In the genomic region with DNA sequence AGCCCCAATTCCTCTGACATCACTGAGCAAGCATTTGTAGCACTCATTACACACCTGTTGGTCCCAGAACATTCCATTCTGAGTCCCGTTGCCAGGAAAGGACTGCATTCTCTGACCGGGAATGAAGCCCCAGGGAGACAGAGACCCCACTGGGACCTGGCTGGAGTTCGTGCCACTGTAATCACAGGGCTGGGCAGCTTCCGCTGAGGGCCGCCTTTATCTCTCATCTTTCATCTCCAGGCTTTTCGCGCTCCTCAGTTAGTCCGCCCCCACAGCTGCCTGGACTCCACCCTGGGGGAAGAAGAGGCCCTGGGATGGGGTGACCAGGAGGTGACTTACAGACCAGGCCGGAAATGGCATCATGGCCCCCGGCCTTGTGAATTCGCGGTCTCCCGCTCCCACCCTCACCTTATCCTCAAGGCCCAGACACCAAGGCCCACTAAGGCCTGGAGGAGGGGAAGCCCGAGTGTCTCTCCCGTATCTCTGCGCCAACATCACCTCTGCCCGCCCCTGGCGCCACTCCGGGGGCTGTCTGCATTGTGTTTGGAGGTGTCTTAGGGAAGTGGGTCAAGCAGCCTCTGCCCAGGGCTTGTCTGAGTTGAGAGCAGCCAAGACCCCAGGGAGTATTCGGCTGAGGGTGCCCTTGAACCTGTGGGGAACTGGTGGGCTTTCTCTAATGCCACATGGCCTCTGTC, we compare ENCODE assay signal across 1 cellular context.
TF ChIP-seq lines count a peak whose summit lies in the region.

No MANE protein-coding gene starts in this region.

TF ChIP-seq in H1, 55 proteins besides CTCF, POLR2A, EP300 and RAD21 (continued from another document):
- TF ChIP-seq JUN (IDR thresholded peaks at IDR 0.05; ENCODE audit: low read depth, low read length) (no peak), TBP (IDR thresholded peaks at IDR 0.05; ENCODE audit: low read depth, low read length) (no peak), GTF2F1 (IDR thresholded peaks at IDR 0.05; ENCODE audit: borderline replicate concordance, low read depth, low read length) (no peak), NANOG (IDR thresholded peaks at IDR 0.05; ENCODE audit: insufficient read depth, low read depth, low read length, poor library complexity, severe bottlenecking) (no peak), BRCA1 (IDR thresholded peaks at IDR 0.05; ENCODE audit: low read depth, low read length) (no peak), SUZ12 (IDR thresholded peaks at IDR 0.05; ENCODE audit: low read length) (no peak)
- TF ChIP-seq, protein P1, sequence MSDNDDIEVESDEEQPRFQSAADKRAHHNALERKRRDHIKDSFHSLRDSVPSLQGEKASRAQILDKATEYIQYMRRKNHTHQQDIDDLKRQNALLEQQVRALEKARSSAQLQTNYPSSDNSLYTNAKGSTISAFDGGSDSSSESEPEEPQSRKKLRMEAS (IDR thresholded peaks at IDR 0.05) = no peak
- TF ChIP-seq, protein P2, sequence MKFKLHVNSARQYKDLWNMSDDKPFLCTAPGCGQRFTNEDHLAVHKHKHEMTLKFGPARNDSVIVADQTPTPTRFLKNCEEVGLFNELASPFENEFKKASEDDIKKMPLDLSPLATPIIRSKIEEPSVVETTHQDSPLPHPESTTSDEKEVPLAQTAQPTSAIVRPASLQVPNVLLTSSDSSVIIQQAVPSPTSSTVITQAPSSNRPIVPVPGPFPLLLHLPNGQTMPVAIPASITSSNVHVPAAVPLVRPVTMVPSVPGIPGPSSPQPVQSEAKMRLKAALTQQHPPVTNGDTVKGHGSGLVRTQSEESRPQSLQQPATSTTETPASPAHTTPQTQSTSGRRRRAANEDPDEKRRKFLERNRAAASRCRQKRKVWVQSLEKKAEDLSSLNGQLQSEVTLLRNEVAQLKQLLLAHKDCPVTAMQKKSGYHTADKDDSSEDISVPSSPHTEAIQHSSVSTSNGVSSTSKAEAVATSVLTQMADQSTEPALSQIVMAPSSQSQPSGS (IDR thresholded peaks at IDR 0.05; ENCODE audit: low read length) = no peak
